In the genomic region with DNA sequence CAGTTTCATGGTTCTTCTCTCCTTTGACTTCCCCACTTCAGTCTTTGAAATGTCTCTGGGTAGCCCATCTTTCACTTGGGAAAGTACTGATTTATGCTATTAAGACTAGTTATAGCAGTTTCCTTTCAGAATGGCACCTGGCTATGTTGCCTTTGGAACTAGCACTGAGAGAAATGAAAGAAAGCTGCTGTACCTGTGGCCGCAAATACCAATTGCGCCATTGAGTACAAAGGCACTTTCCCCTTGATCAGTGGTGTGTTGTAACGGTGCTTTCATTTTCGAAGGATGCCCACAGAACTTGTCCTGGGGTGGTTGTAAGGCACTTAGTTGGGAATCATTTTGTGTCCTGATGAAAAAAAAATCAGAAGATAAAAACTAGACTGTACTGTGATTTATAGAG, we compare ENCODE assay signal across 1 cellular context.
TF ChIP-seq lines count a peak whose summit lies in the region.

No MANE protein-coding gene starts in this region.

TF ChIP-seq in GM23338, 12 proteins besides CTCF, POLR2A, EP300 and RAD21 (continued from another document):
- TF ChIP-seq ZNF462 (CRISPR knock-in tag; IDR thresholded peaks at IDR 0.05) (no peak), POLR2AphosphoS5 (IDR thresholded peaks at IDR 0.05; ENCODE audit: low read depth) (no peak)
